Comparison of ENCODE assay signal across 23 cellular contexts in genomic region chr1:192496369-192497056, GRCh38.
A peak's percentile ranks its signal among the peaks of the same experiment; 100 is the strongest.
DNase-seq lines count a peak whose midpoint lies in the region; ATAC-seq and TF ChIP-seq lines count a peak whose summit lies in the region.
"Had no signal": no experiment of that assay in that cellular context is flagged by ENCODE, and none has a peak within 500 bp of the region (broad histone marks: within the 10 kb centered on the region; RNA-seq: fewer than 3 reads in every experiment).

No MANE protein-coding gene starts in this region.

- no peak for TF ChIP-seq POLR2A in esophagus muscularis mucosa (IDR thresholded peaks at IDR 0.05; ENCODE audit: low read depth)
- TF ChIP-seq POLR2A in prostate gland (IDR thresholded peaks at IDR 0.05) = no peak

- no peak for ATAC-seq in HG03095 (IDR thresholded peaks at IDR 0.05; ENCODE audit: unreplicated experiment)
- ATAC-seq: GM23338 had no signal

- H3K9me3 ChIP-seq in esophagus muscularis mucosa (no peaks in the 10 kb centered on the region), prostate gland (no peaks in the 10 kb centered on the region)
- H3K9me3 ChIP-seq: HAP-1, SJCRH30 had no signal

- H3K27ac ChIP-seq in 22Rv1 (peak overlapping the region; percentile 86), esophagus muscularis mucosa (replicated peaks in 1 of 4) (peak overlapping the region; percentile 66 to 85 (median 74)), prostate gland (peak overlapping the region; percentile 41 to 62), coronary artery (no peak overlapping the region)
- H3K27ac ChIP-seq: BLaER1, HL-60, SJCRH30 had no signal

- H3K27me3 ChIP-seq in esophagus muscularis mucosa (no peaks in the 10 kb centered on the region), prostate gland (replicated peaks; ENCODE audit: insufficient read depth) (no peaks in the 10 kb centered on the region)
- H3K27me3 ChIP-seq: BLaER1, SJCRH30 had no signal

- peaks cover 0 to 43% (median 36%) of the 10 kb centered on the region in 4 donors for H3K4me1 ChIP-seq in esophagus muscularis mucosa
- peaks cover 4% of the 10 kb centered on the region for H3K4me1 ChIP-seq in prostate gland (replicated peaks)
- H3K4me1 ChIP-seq: BLaER1, HAP-1, SJCRH30 had no signal

- H3K4me3 ChIP-seq in esophagus muscularis mucosa (no peak overlapping the region), prostate gland (no peak overlapping the region), coronary artery (no peak overlapping the region)
- H3K4me3 ChIP-seq: BLaER1, GM23338, HAP-1, SJCRH30 had no signal

- TF ChIP-seq CTCF in 22Rv1 (IDR thresholded peaks at IDR 0.05) (no peak), esophagus muscularis mucosa (IDR thresholded peaks at IDR 0.05) (no peak), prostate gland (IDR thresholded peaks at IDR 0.05) (no peak), coronary artery (IDR thresholded peaks at IDR 0.05) (no peak)

- H3K36me3 ChIP-seq in esophagus muscularis mucosa = no peaks in the 10 kb centered on the region
- no peaks in the 10 kb centered on the region for H3K36me3 ChIP-seq in prostate gland
- H3K36me3 ChIP-seq: BLaER1, HAP-1, SJCRH30 had no signal

- intact Hi-C loops in esophagus muscularis mucosa (cut with DNase I) (no loop called here), prostate gland (cut with DNase I) (no loop called here)

- peak; percentile 50 for DNase-seq in HT-29 (ENCODE audit: low spot score)
- no peak for DNase-seq in esophagus muscularis mucosa (ENCODE audit: extremely low spot score)
- no peak for DNase-seq in prostate gland (ENCODE audit: low spot score)
- DNase-seq in GF-D8 (lab: John Stamatoyannopoulos, UW) = no peak
- no peak for DNase-seq in coronary artery (ENCODE audit: low spot score)
- DNase-seq: ACHN; CD4-positive, alpha-beta T cell; COR-L47; DMS 273 treated with DMSO at 0.1 percent for 48 hours; KG1; NCI-H1092 treated with DMSO at 0.1 percent for 48 hours; NCI-H1436 treated with DMSO at 0.1 percent for 48 hours; NCI-H2029; NCI-H226; NCI-H510A treated with DMSO at 0.1 percent for 48 hours; NCI-H748 treated with DMSO at 0.1 percent for 48 hours; SJCRH30 had no signal

- 54% methylated on average over 3 of the region's 3 CpGs for WGBS in esophagus muscularis mucosa
- WGBS in prostate gland = 18% methylated on average over 3 of the region's 3 CpGs

- TF ChIP-seq EP300 in esophagus muscularis mucosa (IDR thresholded peaks at IDR 0.05) = no peak

Comparison
In these comparisons a context has a peak if more than half of its experiments do, and no peak if none do; other contexts are left out.
1. H3K27ac ChIP-seq: peak in 22Rv1 (single experiment), esophagus muscularis mucosa (4 of 4) and prostate gland (2 of 2); none in coronary artery (0 of 2).